1 cellular context compared by ENCODE assay signal in the genomic region with DNA sequence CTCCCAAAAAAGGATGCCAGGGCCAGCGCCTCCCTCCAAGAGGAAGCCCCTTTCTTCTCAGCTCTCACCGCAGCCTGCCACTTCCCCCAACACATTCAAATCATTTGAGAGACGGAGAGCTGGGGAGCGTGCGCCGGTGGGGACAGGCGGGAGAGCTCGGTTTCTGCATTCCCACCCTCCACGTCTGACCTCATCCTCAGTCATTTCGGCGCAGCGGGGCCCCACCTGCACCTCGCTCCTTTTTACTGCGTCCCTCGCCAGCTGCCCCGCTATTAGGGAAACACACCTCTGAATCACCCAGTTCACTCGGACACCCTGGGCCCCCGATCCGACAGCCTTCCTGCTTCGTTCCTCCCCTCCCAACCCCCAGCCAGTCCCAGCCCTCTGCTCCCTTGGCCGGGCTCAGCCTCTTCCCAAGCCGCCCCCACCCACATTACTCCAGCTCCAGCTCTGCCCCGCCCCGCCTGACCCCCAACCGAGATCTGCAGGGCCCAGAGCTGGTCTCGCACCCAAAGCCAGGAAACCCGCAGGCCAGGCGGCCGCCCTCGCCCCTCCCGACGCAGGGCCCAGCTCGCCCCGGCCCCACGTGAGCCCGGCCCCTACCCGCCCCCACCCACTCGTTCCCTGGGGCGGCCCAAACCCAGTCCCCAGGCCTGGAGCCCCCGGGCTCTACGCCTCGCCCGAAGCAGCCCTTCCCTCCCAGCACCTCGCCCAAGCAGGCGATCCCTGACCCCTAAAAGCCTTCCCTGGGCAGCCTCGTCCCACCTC.
TF ChIP-seq lines count a peak whose summit lies in the region.

No MANE protein-coding gene starts in this region.

TF ChIP-seq in HEK293, 187 proteins besides CTCF, POLR2A, EP300 and RAD21 (continued from another document and continues in another):
- TF ChIP-seq ZSCAN4 (tag by site-specific recombination; IDR thresholded peaks at IDR 0.05), result no peak; the same call in 1 of the 2 replicates
- peak; percentile 59 for TF ChIP-seq ZFP37 (tag by site-specific recombination; IDR thresholded peaks at IDR 0.05)
- TF ChIP-seq PRDM2 (tag by site-specific recombination; IDR thresholded peaks at IDR 0.05; ENCODE audit: borderline replicate concordance), result no peak
- no peak for TF ChIP-seq ZNF792 (tag by site-specific recombination; IDR thresholded peaks at IDR 0.05)
- TF ChIP-seq HOXC10 (CRISPR knock-in tag; IDR thresholded peaks at IDR 0.05), result no peak
- TF ChIP-seq ZNF202 (tag by site-specific recombination; IDR thresholded peaks at IDR 0.05; ENCODE audit: borderline replicate concordance), result no peak
- 0 out of 2 replicates have a peak, but pooled peaks have one; percentile 24 for TF ChIP-seq ZNF623 (tag by site-specific recombination; IDR thresholded peaks at IDR 0.05)
- TF ChIP-seq YY2 (tag by site-specific recombination; IDR thresholded peaks at IDR 0.05), result no peak
- no peak for TF ChIP-seq ZNF560 (tag by site-specific recombination; IDR thresholded peaks at IDR 0.05; ENCODE audit: borderline replicate concordance)
- TF ChIP-seq ZNF621 (tag by site-specific recombination; IDR thresholded peaks at IDR 0.05), result no peak
- TF ChIP-seq TCF7L2 (IDR thresholded peaks at IDR 0.05; ENCODE audit: borderline replicate concordance, low read depth, low read length), result no peak
- no peak for TF ChIP-seq ZNF311 (tag by site-specific recombination; IDR thresholded peaks at IDR 0.05; ENCODE audit: borderline replicate concordance)
- TF ChIP-seq ZNF596 (tag by site-specific recombination; IDR thresholded peaks at IDR 0.05), result peak; percentile 84
- peak; percentile 97 for TF ChIP-seq ZBTB20 (tag by site-specific recombination; IDR thresholded peaks at IDR 0.05)
- no peak for TF ChIP-seq SALL2 (tag by site-specific recombination; IDR thresholded peaks at IDR 0.05; ENCODE audit: borderline replicate concordance)
- no peak; the same call in 1 of the 2 replicates for TF ChIP-seq HOXD13 (CRISPR knock-in tag; IDR thresholded peaks at IDR 0.05; ENCODE audit: borderline replicate concordance)
- TF ChIP-seq, protein P1, sequence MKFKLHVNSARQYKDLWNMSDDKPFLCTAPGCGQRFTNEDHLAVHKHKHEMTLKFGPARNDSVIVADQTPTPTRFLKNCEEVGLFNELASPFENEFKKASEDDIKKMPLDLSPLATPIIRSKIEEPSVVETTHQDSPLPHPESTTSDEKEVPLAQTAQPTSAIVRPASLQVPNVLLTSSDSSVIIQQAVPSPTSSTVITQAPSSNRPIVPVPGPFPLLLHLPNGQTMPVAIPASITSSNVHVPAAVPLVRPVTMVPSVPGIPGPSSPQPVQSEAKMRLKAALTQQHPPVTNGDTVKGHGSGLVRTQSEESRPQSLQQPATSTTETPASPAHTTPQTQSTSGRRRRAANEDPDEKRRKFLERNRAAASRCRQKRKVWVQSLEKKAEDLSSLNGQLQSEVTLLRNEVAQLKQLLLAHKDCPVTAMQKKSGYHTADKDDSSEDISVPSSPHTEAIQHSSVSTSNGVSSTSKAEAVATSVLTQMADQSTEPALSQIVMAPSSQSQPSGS (tag by site-specific recombination; IDR thresholded peaks at IDR 0.05; ENCODE audit: low read depth), result peak; percentile 68; the same call in 1 of the 2 replicates
- TF ChIP-seq, protein P2, sequence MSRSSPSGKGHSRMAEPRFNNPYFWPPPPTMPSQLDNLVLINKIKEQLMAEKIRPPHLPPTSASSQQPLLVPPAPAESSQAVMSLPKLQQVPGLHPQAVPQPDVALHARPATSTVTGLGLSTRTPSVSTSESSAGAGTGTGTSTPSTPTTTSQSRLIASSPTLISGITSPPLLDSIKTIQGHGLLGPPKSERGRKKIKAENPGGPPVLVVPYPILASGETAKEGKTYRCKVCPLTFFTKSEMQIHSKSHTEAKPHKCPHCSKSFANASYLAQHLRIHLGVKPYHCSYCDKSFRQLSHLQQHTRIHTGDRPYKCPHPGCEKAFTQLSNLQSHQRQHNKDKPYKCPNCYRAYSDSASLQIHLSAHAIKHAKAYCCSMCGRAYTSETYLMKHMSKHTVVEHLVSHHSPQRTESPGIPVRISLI (tag by site-specific recombination; IDR thresholded peaks at IDR 0.05), result no peak
- TF ChIP-seq ZNF404 (tag by site-specific recombination; IDR thresholded peaks at IDR 0.05), result no peak
- peak; percentile 61 for TF ChIP-seq ZBTB11 (tag by site-specific recombination; conservative IDR thresholded peaks at IDR 0.05; ENCODE audit: low read depth)
- no peak for TF ChIP-seq ZBTB7A (tag by site-specific recombination; IDR thresholded peaks at IDR 0.05; ENCODE audit: low read depth)
- TF ChIP-seq ZNF555 (tag by site-specific recombination; conservative IDR thresholded peaks at IDR 0.05), result no peak
- TF ChIP-seq ZNF488 (tag by site-specific recombination; IDR thresholded peaks at IDR 0.05), result no peak
- TF ChIP-seq, protein P3, sequence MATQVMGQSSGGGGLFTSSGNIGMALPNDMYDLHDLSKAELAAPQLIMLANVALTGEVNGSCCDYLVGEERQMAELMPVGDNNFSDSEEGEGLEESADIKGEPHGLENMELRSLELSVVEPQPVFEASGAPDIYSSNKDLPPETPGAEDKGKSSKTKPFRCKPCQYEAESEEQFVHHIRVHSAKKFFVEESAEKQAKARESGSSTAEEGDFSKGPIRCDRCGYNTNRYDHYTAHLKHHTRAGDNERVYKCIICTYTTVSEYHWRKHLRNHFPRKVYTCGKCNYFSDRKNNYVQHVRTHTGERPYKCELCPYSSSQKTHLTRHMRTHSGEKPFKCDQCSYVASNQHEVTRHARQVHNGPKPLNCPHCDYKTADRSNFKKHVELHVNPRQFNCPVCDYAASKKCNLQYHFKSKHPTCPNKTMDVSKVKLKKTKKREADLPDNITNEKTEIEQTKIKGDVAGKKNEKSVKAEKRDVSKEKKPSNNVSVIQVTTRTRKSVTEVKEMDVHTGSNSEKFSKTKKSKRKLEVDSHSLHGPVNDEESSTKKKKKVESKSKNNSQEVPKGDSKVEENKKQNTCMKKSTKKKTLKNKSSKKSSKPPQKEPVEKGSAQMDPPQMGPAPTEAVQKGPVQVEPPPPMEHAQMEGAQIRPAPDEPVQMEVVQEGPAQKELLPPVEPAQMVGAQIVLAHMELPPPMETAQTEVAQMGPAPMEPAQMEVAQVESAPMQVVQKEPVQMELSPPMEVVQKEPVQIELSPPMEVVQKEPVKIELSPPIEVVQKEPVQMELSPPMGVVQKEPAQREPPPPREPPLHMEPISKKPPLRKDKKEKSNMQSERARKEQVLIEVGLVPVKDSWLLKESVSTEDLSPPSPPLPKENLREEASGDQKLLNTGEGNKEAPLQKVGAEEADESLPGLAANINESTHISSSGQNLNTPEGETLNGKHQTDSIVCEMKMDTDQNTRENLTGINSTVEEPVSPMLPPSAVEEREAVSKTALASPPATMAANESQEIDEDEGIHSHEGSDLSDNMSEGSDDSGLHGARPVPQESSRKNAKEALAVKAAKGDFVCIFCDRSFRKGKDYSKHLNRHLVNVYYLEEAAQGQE (tag by site-specific recombination; IDR thresholded peaks at IDR 0.05), result no peak; the same call in 1 of the 2 replicates
- TF ChIP-seq ZNF155 (tag by site-specific recombination; IDR thresholded peaks at IDR 0.05), result no peak
- TF ChIP-seq ZNF426 (tag by site-specific recombination; IDR thresholded peaks at IDR 0.05), result no peak
- TF ChIP-seq ZNF138 (tag by site-specific recombination; IDR thresholded peaks at IDR 0.05; ENCODE audit: borderline replicate concordance), result no peak
- TF ChIP-seq ZNF366 (tag by site-specific recombination; conservative IDR thresholded peaks at IDR 0.05), result peak; percentile 85
- TF ChIP-seq ZNF302 (tag by site-specific recombination; IDR thresholded peaks at IDR 0.05; ENCODE audit: low read depth), result no peak
- TF ChIP-seq ZNF670 (tag by site-specific recombination; IDR thresholded peaks at IDR 0.05; ENCODE audit: low read depth), result no peak
- TF ChIP-seq, protein P4, sequence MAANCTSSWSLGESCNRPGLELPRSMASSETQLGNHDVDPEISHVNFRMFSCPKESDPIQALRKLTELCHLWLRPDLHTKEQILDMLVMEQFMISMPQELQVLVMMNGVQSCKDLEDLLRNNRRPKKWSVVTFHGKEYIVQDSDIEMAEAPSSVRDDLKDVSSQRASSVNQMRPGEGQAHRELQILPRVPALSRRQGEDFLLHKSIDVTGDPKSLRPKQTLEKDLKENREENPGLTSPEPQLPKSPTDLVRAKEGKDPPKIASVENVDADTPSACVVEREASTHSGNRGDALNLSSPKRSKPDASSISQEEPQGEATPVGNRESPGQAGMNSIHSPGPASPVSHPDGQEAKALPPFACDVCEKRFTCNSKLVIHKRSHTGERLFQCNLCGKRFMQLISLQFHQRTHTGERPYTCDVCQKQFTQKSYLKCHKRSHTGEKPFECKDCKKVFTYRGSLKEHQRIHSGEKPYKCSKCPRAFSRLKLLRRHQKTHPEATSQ (tag by site-specific recombination; IDR thresholded peaks at IDR 0.05), result no peak; the same call in 1 of the 2 replicates
- TF ChIP-seq, protein P5, sequence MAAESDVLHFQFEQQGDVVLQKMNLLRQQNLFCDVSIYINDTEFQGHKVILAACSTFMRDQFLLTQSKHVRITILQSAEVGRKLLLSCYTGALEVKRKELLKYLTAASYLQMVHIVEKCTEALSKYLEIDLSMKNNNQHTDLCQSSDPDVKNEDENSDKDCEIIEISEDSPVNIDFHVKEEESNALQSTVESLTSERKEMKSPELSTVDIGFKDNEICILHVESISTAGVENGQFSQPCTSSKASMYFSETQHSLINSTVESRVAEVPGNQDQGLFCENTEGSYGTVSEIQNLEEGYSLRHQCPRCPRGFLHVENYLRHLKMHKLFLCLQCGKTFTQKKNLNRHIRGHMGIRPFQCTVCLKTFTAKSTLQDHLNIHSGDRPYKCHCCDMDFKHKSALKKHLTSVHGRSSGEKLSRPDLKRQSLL (tag by site-specific recombination; IDR thresholded peaks at IDR 0.05), result no peak
- no peak for TF ChIP-seq ZNF121 (tag by site-specific recombination; IDR thresholded peaks at IDR 0.05)
